ENCODE assay signal across 8 cellular contexts in genomic region chr11:12111482-12112149, GRCh38. TPM values are rescaled to one million over a fixed set of nuclear protein-coding genes. Genes with fewer than 3 reads are reported as not detected.
DNase-seq lines count a peak whose midpoint lies in the region; ATAC-seq and TF ChIP-seq lines count a peak whose summit lies in the region.

No MANE protein-coding gene starts in this region.

- no peaks in the 10 kb centered on the region for H3K9me2 ChIP-seq in PC-9 (ENCODE audit: insufficient read depth)

- TSS peak; percentile 51 for BruUV-seq in PC-9 (replicated peaks; lab: Mats Ljungman, UMichigan)

- H3K27me3 Mint-ChIP-seq in CD8-positive, alpha-beta T cell (ENCODE audit: low read depth) = no peaks in the 10 kb centered on the region
- H3K27me3 Mint-ChIP-seq in neural crest cell (ENCODE audit: low read depth) = peaks cover 56% of the 10 kb centered on the region

- H3F3A ChIP-seq in PC-9 (ENCODE audit: insufficient read depth, low read depth) = no peaks in the 10 kb centered on the region

- no peaks in the 10 kb centered on the region for H3K9me3 Mint-ChIP-seq in CD8-positive, alpha-beta T cell
- H3K9me3 Mint-ChIP-seq in neural crest cell = no peaks in the 10 kb centered on the region

- CTCF ChIA-PET in CD8-positive, alpha-beta T cell (lab: Charles Lee) = interaction anchor here (0.6 to 2.0 kb wide), 2 partner anchors 10 to 67 kb away, joined by 3 to 6 read pairs; no protein-coding TSS in a partner anchor
- CTCF ChIA-PET in PC-9 (lab: Charles Lee) = interaction anchor here (1.0 kb wide), 1 partner anchor 68 kb away, joined by 3 read pairs; no protein-coding TSS in a partner anchor

- no peaks in the 10 kb centered on the region for H3K9me3 ChIP-seq in CD8-positive, alpha-beta T cell (ENCODE audit: low read length)
- H3K9me3 ChIP-seq in PC-9 (ENCODE audit: insufficient read depth, low read depth) (no peaks in the 10 kb centered on the region), esophagus (ENCODE audit: control insufficient read depth in 2 of 2, insufficient read depth in 1 of 2, low read depth in 1 of 2, low read length in 1 of 2) (no peaks in the 10 kb centered on the region)

- H3K4me2 ChIP-seq in PC-9 = peak overlapping the region; percentile 87

- no peak overlapping the region for H3K4me3 ChIP-seq in CD8-positive, alpha-beta T cell (ENCODE audit: low read depth, low read length)
- H3K4me3 ChIP-seq in PC-9 (peak overlapping the region; percentile 81), esophagus (ENCODE audit: low read depth in 1 of 2, low read length in 2 of 2) (peak overlapping the region; percentile 71)

- no peak overlapping the region for H2AFZ ChIP-seq in PC-9

- ATAC-seq in CD8-positive, alpha-beta T cell = no peak
- ATAC-seq in HG02642 (IDR thresholded peaks at IDR 0.05; ENCODE audit: poor library complexity, unreplicated experiment) = no peak
- no peak for ATAC-seq in HG03521 (IDR thresholded peaks at IDR 0.05; ENCODE audit: unreplicated experiment)
- ATAC-seq in GM18519 (IDR thresholded peaks at IDR 0.05; ENCODE audit: low FRiP score, unreplicated experiment) = no peak

- WGBS in esophagus, 2 donors = 49 to 51% methylated on average over 13 of the region's 13 CpGs

- H3K4me1 ChIP-seq in CD8-positive, alpha-beta T cell (ENCODE audit: insufficient read depth, low read length) = peaks cover 13% of the 10 kb centered on the region
- H3K4me1 ChIP-seq in PC-9 (replicated peaks; ENCODE audit: insufficient read depth) (peaks cover 21% of the 10 kb centered on the region), esophagus (ENCODE audit: control insufficient read depth in 2 of 2, insufficient read depth in 2 of 2, low read length in 1 of 2) (peaks cover 6 to 10% of the 10 kb centered on the region in 2 donors)

- peaks cover 51% of the 10 kb centered on the region for H3K79me2 ChIP-seq in PC-9 (ENCODE audit: low read depth)

- peaks cover 17% of the 10 kb centered on the region for H3K4me1 Mint-ChIP-seq in CD8-positive, alpha-beta T cell (ENCODE audit: low read depth)
- peaks cover 4% of the 10 kb centered on the region for H3K4me1 Mint-ChIP-seq in neural crest cell

- POLR2A ChIA-PET in CD8-positive, alpha-beta T cell (lab: Charles Lee) = interaction anchor here (1.0 kb wide), 1 partner anchor 144 kb away, joined by 3 read pairs; no protein-coding TSS in a partner anchor
- POLR2A ChIA-PET in PC-9 (lab: Charles Lee; ENCODE audit: unreplicated experiment) = interaction anchor here (0.6 kb wide), 1 partner anchor 53 kb away, joined by 16 read pairs; no protein-coding TSS in a partner anchor

- no peaks in the 10 kb centered on the region for H4K20me1 ChIP-seq in PC-9 (ENCODE audit: insufficient read depth)

- H3K27me3 ChIP-seq in CD8-positive, alpha-beta T cell (ENCODE audit: insufficient read depth, low read length) = no peaks in the 10 kb centered on the region
- H3K27me3 ChIP-seq in PC-9 (ENCODE audit: insufficient read depth, low read depth) (no peaks in the 10 kb centered on the region), esophagus (ENCODE audit: control insufficient read depth in 1 of 2, insufficient read depth in 2 of 2, low read length in 2 of 2) (no peaks in the 10 kb centered on the region)

- no peak overlapping the region for H3K27ac Mint-ChIP-seq in CD8-positive, alpha-beta T cell
- no peak overlapping the region for H3K27ac Mint-ChIP-seq in neural crest cell (ENCODE audit: unreplicated experiment)

- peak overlapping the region; percentile 67 for H3K4me3 Mint-ChIP-seq in CD8-positive, alpha-beta T cell
- peak overlapping the region; percentile 69 for H3K4me3 Mint-ChIP-seq in neural crest cell

- no peaks in the 10 kb centered on the region for H3K36me3 Mint-ChIP-seq in CD8-positive, alpha-beta T cell
- H3K36me3 Mint-ChIP-seq in neural crest cell (ENCODE audit: low read depth) = no peaks in the 10 kb centered on the region

- intact Hi-C loops in CD8-positive, alpha-beta T cell (cut with DNase I, micrococcal nuclease) = loop anchor here in 1 of 2 experiments (5.0 kb wide), 1 partner anchor 264 kb away; no protein-coding TSS in a partner anchor
- intact Hi-C loops in PC-9 (cut with micrococcal nuclease; ENCODE audit: unreplicated experiment) = loop anchor here (5.0 to 10.0 kb wide), 2 partner anchors 57 to 171 kb away; no protein-coding TSS in a partner anchor

- no peak for DNase-seq in CD8-positive, alpha-beta T cell
- DNase-seq in PC-9 (no peak), neural crest cell (ENCODE audit: low read depth, low spot score) (no peak), occipital lobe (lab: John Stamatoyannopoulos, UW) (no peak)

- H3K36me3 ChIP-seq in CD8-positive, alpha-beta T cell (ENCODE audit: insufficient read depth, low read length) = no peaks in the 10 kb centered on the region
- H3K36me3 ChIP-seq in PC-9 (ENCODE audit: low read depth) (no peaks in the 10 kb centered on the region), esophagus (ENCODE audit: control insufficient read depth in 2 of 2, insufficient read depth in 2 of 2, low read length in 1 of 2) (no peaks in the 10 kb centered on the region)

- H3K27ac ChIP-seq in CD8-positive, alpha-beta T cell (ENCODE audit: low read depth, low read length) = no peak overlapping the region
- H3K27ac ChIP-seq in PC-9 (0 out of 2 replicates have a peak overlapping the region, but pooled peaks have one; percentile 19), esophagus (ENCODE audit: low read depth in 2 of 2, low read length in 1 of 2) (peak overlapping the region; percentile 65 to 86)

- no peak for TF ChIP-seq CTCF in CD8-positive, alpha-beta T cell (IDR thresholded peaks at IDR 0.05)
- TF ChIP-seq CTCF in PC-9 (conservative IDR thresholded peaks at IDR 0.05) (no peak), neural crest cell (conservative IDR thresholded peaks at IDR 0.05) (no peak)

RNA-seq across cellular contexts. Expression of gene MICAL2, which starts 1.2 kb away (rescaled TPM):
- total RNA-seq in CD8-positive, alpha-beta T cell = 10 to 100 TPM; 15.8 TPM
- 30.5 and 32.4 TPM in 2 replicates for total RNA-seq in PC-9 (2021)
- polyA plus RNA-seq in esophagus = 1 to 10 TPM; 4.5 to 6.2 TPM
- 1.0 and 1.1 TPM in 2 replicates for total RNA-seq in neural crest cell
- 28.2 TPM for total RNA-seq in occipital lobe
